16 cellular contexts compared by ENCODE assay signal in the genomic region with DNA sequence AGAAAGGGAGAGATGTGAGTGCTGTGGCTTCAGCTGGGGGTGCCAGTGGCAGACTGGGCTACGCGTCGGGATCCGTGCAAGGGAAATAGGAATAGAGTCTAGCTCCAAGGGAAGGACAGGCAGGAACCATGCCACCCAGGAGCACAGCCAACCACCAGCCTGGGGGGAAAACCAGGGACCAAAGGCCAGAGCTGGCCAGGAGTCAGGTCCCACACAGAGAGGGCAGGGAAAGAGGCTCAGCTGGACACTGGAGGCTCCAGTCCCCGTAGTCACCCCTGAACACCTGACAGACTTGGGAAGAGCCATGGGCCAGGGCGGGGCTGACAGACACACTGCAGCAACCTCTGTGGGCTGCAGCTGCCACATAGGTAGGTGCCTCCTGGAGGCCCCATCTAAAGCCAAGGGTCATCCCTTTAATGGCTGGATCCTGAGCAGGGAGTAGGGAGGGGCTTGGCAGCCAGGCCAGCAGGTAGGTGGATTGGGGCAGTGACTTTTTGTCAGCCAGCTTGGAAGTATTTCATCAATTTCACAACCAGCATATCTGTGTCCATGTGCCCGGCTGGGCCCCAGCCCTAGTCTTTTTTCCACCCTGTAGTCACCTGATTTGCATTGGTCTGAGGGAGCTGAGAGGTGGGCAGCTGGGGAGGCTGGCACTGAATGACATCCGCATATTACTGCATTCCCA.
"Had no signal": no experiment of that assay in that cellular context is flagged by ENCODE, and none has a peak within 500 bp of the region (broad histone marks: within the 10 kb centered on the region; RNA-seq: fewer than 3 reads in every experiment).

No MANE protein-coding gene starts in this region.

- H3K9me3 Mint-ChIP-seq: nephron, type B pancreatic cell had no signal

- H3K4me3 ChIP-seq: coronary artery, dorsolateral prefrontal cortex, right atrium auricular region had no signal

- H3K36me3 ChIP-seq: neutrophil, right atrium auricular region had no signal

- H3K36me3 Mint-ChIP-seq: type B pancreatic cell had no signal

- H3K27me3 ChIP-seq: right atrium auricular region had no signal

- H3K9me3 ChIP-seq: neutrophil, right atrium auricular region had no signal

- FAIRE-seq: small intestine, urothelium cell line had no signal

- H3K27ac ChIP-seq: coronary artery, neutrophil, right atrium auricular region had no signal

- H3K27ac Mint-ChIP-seq: type B pancreatic cell had no signal

- DNase-seq: dorsolateral prefrontal cortex; effector CD8-positive, alpha-beta T cell; foreskin melanocyte; hippocampal formation; kidney glomerular epithelial cell; mammary epithelial cell; posterior cingulate gyrus; small intestine; stimulated activated CD4-positive, alpha-beta T cell treated with anti-CD3 and anti-CD28 coated beads, Interleukin-12 subunit alpha, Interleukin-12 subunit beta, amount 100 ng/mL, for 4 hours; stimulated activated naive CD4-positive, alpha-beta T cell treated with Interleukin-2 at 50 U/mL for 16 hours had no signal

- H3K27me3 Mint-ChIP-seq: type B pancreatic cell had no signal

- H3K4me3 Mint-ChIP-seq: nephron, type B pancreatic cell had no signal
